Comparison of ENCODE assay signal across 8 cellular contexts in the genomic region with DNA sequence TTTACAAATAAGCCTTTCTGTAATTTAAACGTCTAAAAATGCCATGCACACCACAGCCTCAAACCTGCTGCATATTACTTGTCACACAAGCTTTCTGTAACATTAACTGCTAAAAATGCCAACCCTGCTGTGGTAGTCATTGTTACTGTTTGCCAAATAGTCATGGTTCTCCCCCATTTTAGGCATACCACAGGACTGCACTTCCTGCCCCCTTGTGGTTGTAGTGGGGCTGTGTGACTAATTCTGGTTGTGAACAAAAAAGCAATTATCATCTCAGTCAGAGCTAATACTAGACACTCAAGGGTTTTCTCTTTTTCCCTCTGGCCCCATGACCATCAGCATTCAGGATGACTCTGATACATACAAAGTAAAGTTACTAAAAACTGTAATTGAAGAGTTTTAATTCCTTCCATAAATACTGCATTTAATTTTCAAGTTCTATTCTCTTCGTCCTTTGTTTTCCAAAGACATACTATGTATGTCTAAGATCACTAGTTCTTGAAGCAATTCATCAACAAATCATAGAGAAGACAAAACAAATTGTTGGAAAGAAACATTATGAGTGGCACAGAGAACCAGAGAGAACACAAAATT. TPM values are rescaled to one million over a fixed set of nuclear protein-coding genes. Genes with fewer than 3 reads are reported as not detected.
DNase-seq lines count a peak whose midpoint lies in the region; ATAC-seq and TF ChIP-seq lines count a peak whose summit lies in the region.

No MANE protein-coding gene starts in this region.

- H3K9ac ChIP-seq in adipocyte (ENCODE audit: low read length): no peak overlapping the region

- intact Hi-C loops in activated CD4-positive, alpha-beta T cell treated with anti-CD3 and anti-CD28 coated beads for 36 hours (cut with DNase I, micrococcal nuclease): loop anchor here in 1 of 2 experiments (1.0 to 5.0 kb wide), 2 partner anchors 179 to 339 kb away; no protein-coding TSS in a partner anchor
- intact Hi-C loops in gastrocnemius medialis (cut with DNase I; ENCODE audit: low total_unique reads): no loop called here

- POLR2A ChIA-PET in activated CD4-positive, alpha-beta T cell treated with anti-CD3 and anti-CD28 coated beads for 36 hours (lab: Charles Lee): no interaction called here

- H3K36me3 ChIP-seq in adipocyte (ENCODE audit: control insufficient read depth, insufficient read depth, low read length, severe bottlenecking): no peaks in the 10 kb centered on the region
- H3K36me3 ChIP-seq in gastrocnemius medialis: no peaks in the 10 kb centered on the region

- no peak for TF ChIP-seq POLR2A in gastrocnemius medialis (IDR thresholded peaks at IDR 0.05)

- H3K4me3 ChIP-seq in adipocyte (ENCODE audit: low read length) (no peak overlapping the region), gastrocnemius medialis (no peak overlapping the region)

- H3K27ac Mint-ChIP-seq in activated CD4-positive, alpha-beta T cell treated with anti-CD3 and anti-CD28 coated beads for 36 hours: no peak overlapping the region

- TF ChIP-seq CTCF in gastrocnemius medialis (IDR thresholded peaks at IDR 0.05 in 4 of 5, conservative IDR thresholded peaks at IDR 0.05 in 1 of 5): peak in 2 of 5 experiments; percentile 10 to 32

- CTCF ChIA-PET in activated CD4-positive, alpha-beta T cell treated with anti-CD3 and anti-CD28 coated beads for 36 hours (lab: Charles Lee): interaction anchor here (0.8 to 1.3 kb wide), 3 partner anchors 12 to 200 kb away, joined by 3 to 4 read pairs (median 3); no protein-coding TSS in a partner anchor

- no peak overlapping the region for H3K4me3 Mint-ChIP-seq in activated CD4-positive, alpha-beta T cell treated with anti-CD3 and anti-CD28 coated beads for 36 hours

- H3K9me3 Mint-ChIP-seq in activated CD4-positive, alpha-beta T cell treated with anti-CD3 and anti-CD28 coated beads for 36 hours (ENCODE audit: low read depth): no peaks in the 10 kb centered on the region

- peaks cover 18% of the 10 kb centered on the region for H3K27me3 Mint-ChIP-seq in activated CD4-positive, alpha-beta T cell treated with anti-CD3 and anti-CD28 coated beads for 36 hours

- no peaks in the 10 kb centered on the region for H3K4me1 Mint-ChIP-seq in activated CD4-positive, alpha-beta T cell treated with anti-CD3 and anti-CD28 coated beads for 36 hours

- no peaks in the 10 kb centered on the region for H3K36me3 Mint-ChIP-seq in activated CD4-positive, alpha-beta T cell treated with anti-CD3 and anti-CD28 coated beads for 36 hours (ENCODE audit: low read depth)

- ATAC-seq in activated CD4-positive, alpha-beta T cell treated with anti-CD3 and anti-CD28 coated beads for 36 hours: no peak
- peak; percentile 86 for ATAC-seq in GM21717 (IDR thresholded peaks at IDR 0.05; ENCODE audit: unreplicated experiment)
- no peak for ATAC-seq in gastrocnemius medialis

- H3K4me1 ChIP-seq in adipocyte (ENCODE audit: control insufficient read depth, insufficient read depth, low read length) (peaks cover 10% of the 10 kb centered on the region), gastrocnemius medialis (no peaks in the 10 kb centered on the region)

- H3K27ac ChIP-seq in gastrocnemius medialis: no peak overlapping the region

- in situ Hi-C loops in gastrocnemius medialis (cut with MboI; ENCODE audit: low sequenced_read_pairs in 4 of 4): no loop called here

- DNase-seq in activated CD4-positive, alpha-beta T cell treated with anti-CD3 and anti-CD28 coated beads for 36 hours: peak; percentile 45
- no peak for DNase-seq in activated CD4-positive, alpha-beta T cell treated with anti-CD3 and anti-CD28 coated beads, Interleukin-2, amount 50 U/mL, for 1 hour
- DNase-seq in M059J (ENCODE audit: low read depth) (peak; percentile 59), adipocyte (ENCODE audit: low read depth) (peak; percentile 51), kidney tubule cell (ENCODE audit: low spot score) (peak; percentile 81), gastrocnemius medialis (no peak)
- no peak for DNase-seq in activated CD8-positive, alpha-beta memory T cell treated with anti-CD3 and anti-CD28 coated beads, Interleukin-2, amount 50 U/mL, for 4 hours

- no peaks in the 10 kb centered on the region for H3K9me3 ChIP-seq in adipocyte (ENCODE audit: control insufficient read depth, low read length)
- no peaks in the 10 kb centered on the region for H3K9me3 ChIP-seq in gastrocnemius medialis

- peaks cover under 1% of the 10 kb centered on the region for H3K27me3 ChIP-seq in adipocyte (replicated peaks; ENCODE audit: control insufficient read depth, insufficient read depth, low read length)
- H3K27me3 ChIP-seq in gastrocnemius medialis: peaks cover 1 to 11% (median 5%) of the 10 kb centered on the region in 3 donors

RNA-seq across cellular contexts. Expression of a gene that starts 5.7 kb away (rescaled TPM):
- total RNA-seq in activated CD4-positive, alpha-beta T cell treated with anti-CD3 and anti-CD28 coated beads for 36 hours: not detected
- not detected in 2 replicates for total RNA-seq in M059J (2014; rRNA removed; shearing (Covaris generic))
- not detected for total RNA-seq in gastrocnemius medialis

Comparison
In these comparisons a context has a peak if more than half of its experiments do, and no peak if none do; other contexts are left out.
1. DNase-seq: peak in activated CD4-positive, alpha-beta T cell treated with anti-CD3 and anti-CD28 coated beads for 36 hours (single experiment), M059J (single experiment), adipocyte (single experiment) and kidney tubule cell (single experiment); none in activated CD4-positive, alpha-beta T cell treated with anti-CD3 and anti-CD28 coated beads, Interleukin-2, amount 50 U/mL, for 1 hour (single experiment), gastrocnemius medialis (0 of 2) and activated CD8-positive, alpha-beta memory T cell treated with anti-CD3 and anti-CD28 coated beads, Interleukin-2, amount 50 U/mL, for 4 hours (single experiment).